ENCODE assay signal across 9 cellular contexts in the genomic region with DNA sequence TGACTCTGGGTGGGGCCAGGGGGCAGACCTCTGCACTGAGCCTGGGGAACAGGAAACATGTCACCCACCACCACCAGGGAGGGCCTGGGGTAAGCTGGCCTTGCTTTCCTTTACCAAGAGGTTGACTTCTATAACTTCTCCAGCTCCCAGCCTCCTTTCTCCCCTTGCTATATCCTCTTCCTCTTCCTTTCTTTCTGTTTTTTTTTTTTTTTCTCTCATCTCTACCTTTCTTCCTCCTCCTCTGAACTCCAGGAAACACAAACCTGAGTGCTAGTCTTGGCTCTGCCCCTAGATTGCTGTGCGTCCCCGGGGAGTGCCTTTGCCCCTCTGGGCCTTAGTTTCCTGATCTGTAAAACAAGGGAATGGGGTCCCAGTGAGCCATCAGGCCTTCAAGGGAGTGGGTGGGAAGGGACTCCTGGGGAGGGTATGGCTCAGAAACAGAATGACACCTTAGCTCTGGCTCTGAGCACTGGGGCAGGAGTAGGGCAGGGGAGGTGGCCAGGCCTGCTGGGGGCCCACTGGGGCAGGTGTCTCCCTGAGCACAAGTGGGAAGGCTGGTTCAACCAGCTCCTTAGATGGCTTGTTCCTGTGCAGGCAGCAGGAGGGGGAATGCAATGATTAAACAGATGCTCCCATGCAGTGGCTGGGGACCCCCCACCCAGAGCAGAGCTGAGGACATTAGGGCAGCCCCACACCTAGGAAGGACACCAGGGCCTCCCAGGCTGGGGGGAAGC. TPM values are rescaled to one million over a fixed set of nuclear protein-coding genes. Genes with fewer than 3 reads are reported as not detected.
DNase-seq lines count a peak whose midpoint lies in the region; ATAC-seq, FAIRE-seq and TF ChIP-seq lines count a peak whose summit lies in the region.
"Had no signal": no experiment of that assay in that cellular context is flagged by ENCODE, and none has a peak within 500 bp of the region (broad histone marks: within the 10 kb centered on the region; RNA-seq: fewer than 3 reads in every experiment).

No MANE protein-coding gene starts in this region.

- H2AFZ ChIP-seq in astrocyte (ENCODE audit: low read depth, low read length) = no peak overlapping the region

- no peak for TF ChIP-seq POLR2A in stomach (IDR thresholded peaks at IDR 0.05)

- H3K27ac ChIP-seq in astrocyte (ENCODE audit: low read depth, low read length) (peak overlapping the region; percentile 26), left lung (peak overlapping the region; percentile 33 to 60), stomach (peak overlapping the region; percentile 7 to 97 (median 61))

- peak overlapping the region; percentile 96 for H3K4me2 ChIP-seq in astrocyte (ENCODE audit: low read length)

- H3K4me1 ChIP-seq in astrocyte (ENCODE audit: insufficient read depth, low read length) = peaks cover 43% of the 10 kb centered on the region
- H3K4me1 ChIP-seq in left lung = peaks cover 45 to 70% of the 10 kb centered on the region in 2 donors
- peaks cover 64 to 84% (median 78%) of the 10 kb centered on the region in 4 donors for H3K4me1 ChIP-seq in stomach

- FAIRE-seq in astrocyte (lab: Jason Lieb, UNC) = no peak

- peaks cover 14% of the 10 kb centered on the region for H3K4me1 Mint-ChIP-seq in T-helper 2 cell treated with Interferon-gamma antibody and Interleukin-4, amounts not matched to agents 5 μg/mL and 100 μg/mL, for 36 hours (ENCODE audit: low read depth)
- peaks cover 55% of the 10 kb centered on the region for H3K4me1 Mint-ChIP-seq in astrocyte (ENCODE audit: low read depth, unreplicated experiment)

- peaks cover 82% of the 10 kb centered on the region for H4K20me1 ChIP-seq in astrocyte (ENCODE audit: insufficient read depth, low read length)

- H3K36me3 ChIP-seq in astrocyte (ENCODE audit: insufficient read depth, low read length) = peaks cover 4% of the 10 kb centered on the region
- H3K36me3 ChIP-seq in left lung = peaks cover 0 to 16% of the 10 kb centered on the region in 2 donors
- peaks cover 7 to 48% (median 34%) of the 10 kb centered on the region in 4 donors for H3K36me3 ChIP-seq in stomach

- H3K4me3 ChIP-seq in astrocyte (ENCODE audit: insufficient read depth, low read depth, low read length) (peak overlapping the region; percentile 51), left lung (peak overlapping the region; percentile 16 to 74), stomach (peak overlapping the region; percentile 37 to 83 (median 72))

- DNase-seq in T-helper 2 cell treated with Interferon-gamma antibody and Interleukin-4, amounts not matched to agents 5 μg/mL and 100 μg/mL, for 36 hours (ENCODE audit: low spot score) = no peak
- DNase-seq in T-helper 2 cell (no peak), astrocyte (ENCODE audit: low read depth) (no peak), left lung (no peak), stomach (no peak), GOT3 (lab: John Stamatoyannopoulos, UW) (no peak), KG1 (lab: John Stamatoyannopoulos, UW) (no peak)
- no peak for DNase-seq in stimulated activated naive CD4-positive, alpha-beta T cell treated with Interleukin-2 at 50 U/mL for 16 hours (lab: John Stamatoyannopoulos, UW)
- DNase-seq: NCI-H1417 had no signal

- H3K9ac ChIP-seq in astrocyte (ENCODE audit: low read length) = peak overlapping the region; percentile 54

- H3K27ac Mint-ChIP-seq in T-helper 2 cell treated with Interferon-gamma antibody and Interleukin-4, amounts not matched to agents 5 μg/mL and 100 μg/mL, for 36 hours = peak overlapping the region; percentile 72
- no peak overlapping the region for H3K27ac Mint-ChIP-seq in astrocyte (ENCODE audit: unreplicated experiment)

- intact Hi-C loops in left lung (cut with DNase I) (no loop called here), stomach (cut with DNase I; ENCODE audit: low total_unique reads) (no loop called here)

- no peaks in the 10 kb centered on the region for H3K9me3 Mint-ChIP-seq in T-helper 2 cell treated with Interferon-gamma antibody and Interleukin-4, amounts not matched to agents 5 μg/mL and 100 μg/mL, for 36 hours
- no peaks in the 10 kb centered on the region for H3K9me3 Mint-ChIP-seq in astrocyte (ENCODE audit: unreplicated experiment)

- TF ChIP-seq CTCF in astrocyte (IDR thresholded peaks at IDR 0.05; ENCODE audit: insufficient read depth, low read depth, low read length) = no peak
- no peak for TF ChIP-seq CTCF in left lung (IDR thresholded peaks at IDR 0.05)
- no peak for TF ChIP-seq CTCF in stomach (IDR thresholded peaks at IDR 0.05)

- peaks cover 7% of the 10 kb centered on the region for H3K27me3 Mint-ChIP-seq in T-helper 2 cell treated with Interferon-gamma antibody and Interleukin-4, amounts not matched to agents 5 μg/mL and 100 μg/mL, for 36 hours (ENCODE audit: low read depth)
- H3K27me3 Mint-ChIP-seq in astrocyte (ENCODE audit: low read depth, unreplicated experiment) = no peaks in the 10 kb centered on the region

- no peaks in the 10 kb centered on the region for H3K36me3 Mint-ChIP-seq in T-helper 2 cell treated with Interferon-gamma antibody and Interleukin-4, amounts not matched to agents 5 μg/mL and 100 μg/mL, for 36 hours (ENCODE audit: low read depth)
- peaks cover 26% of the 10 kb centered on the region for H3K36me3 Mint-ChIP-seq in astrocyte (ENCODE audit: low read depth, unreplicated experiment)

- TF ChIP-seq EP300 in stomach (IDR thresholded peaks at IDR 0.05) = no peak

- 25 to 53% (median 38%) methylated on average over 2 of the region's 2 CpGs for WGBS in stomach, 5 donors

- H3K79me2 ChIP-seq in astrocyte (ENCODE audit: insufficient read depth, low read length) = peaks cover 93% of the 10 kb centered on the region

- ATAC-seq in left lung = no peak

- H3K9me3 ChIP-seq in astrocyte (ENCODE audit: insufficient read depth, low read depth, low read length) = no peaks in the 10 kb centered on the region
- H3K9me3 ChIP-seq in left lung = no peaks in the 10 kb centered on the region
- no peaks in the 10 kb centered on the region for H3K9me3 ChIP-seq in stomach

- peak overlapping the region; percentile 34 for H3K4me3 Mint-ChIP-seq in T-helper 2 cell treated with Interferon-gamma antibody and Interleukin-4, amounts not matched to agents 5 μg/mL and 100 μg/mL, for 36 hours
- H3K4me3 Mint-ChIP-seq in astrocyte (ENCODE audit: unreplicated experiment) = peak overlapping the region; percentile 80

- H3K27me3 ChIP-seq in astrocyte (ENCODE audit: insufficient read depth, low read length) (no peaks in the 10 kb centered on the region), left lung (peaks cover 0 to 17% of the 10 kb centered on the region in 2 donors), stomach (no peaks in the 10 kb centered on the region)

RNA-seq across cellular contexts. Expression of a gene that starts 4.3 kb away (rescaled TPM):
- total RNA-seq in astrocyte = 22.3 and 25.6 TPM in 2 replicates
- 10 to 100 TPM; 21.4 to 34.7 TPM for total RNA-seq in left lung
- total RNA-seq in stomach = 10 to 100 TPM; 12.5 to 36.8 (median 23.9) TPM
- polyA plus RNA-seq in stomach = 10 to 100 TPM; 11.0 to 15.6 (median 11.6) TPM

RNA-seq across cellular contexts. Expression of a gene that starts 12.0 kb away (rescaled TPM):
- total RNA-seq in astrocyte = 43.9 and 48.4 TPM in 2 replicates
- 10 to 100 TPM; 52.8 to 69.9 TPM for total RNA-seq in left lung
- total RNA-seq in stomach = 100 to 1,000 TPM in 2 of 5 donors, 10 to 100 TPM in 2, 1 to 10 TPM in 1; 3.5 to 137 (median 39.8) TPM
- polyA plus RNA-seq in stomach = 10 to 100 TPM; 67.4 to 98.7 (median 80.7) TPM

RNA-seq across cellular contexts. Expression of a gene that starts 26.5 kb away (rescaled TPM):
- total RNA-seq in astrocyte (15.9 and 17.0 TPM in 2 replicates), left lung (10 to 100 TPM; 23.6 to 23.8 TPM), stomach (10 to 100 TPM in 4 of 5 donors, 1 to 10 TPM in 1; 4.7 to 19.6 (median 15.1) TPM)
- polyA plus RNA-seq in stomach = 10 to 100 TPM; 16.2 to 29.2 (median 24.3) TPM
